Comparison of ENCODE assay signal across 16 cellular contexts in the genomic region with DNA sequence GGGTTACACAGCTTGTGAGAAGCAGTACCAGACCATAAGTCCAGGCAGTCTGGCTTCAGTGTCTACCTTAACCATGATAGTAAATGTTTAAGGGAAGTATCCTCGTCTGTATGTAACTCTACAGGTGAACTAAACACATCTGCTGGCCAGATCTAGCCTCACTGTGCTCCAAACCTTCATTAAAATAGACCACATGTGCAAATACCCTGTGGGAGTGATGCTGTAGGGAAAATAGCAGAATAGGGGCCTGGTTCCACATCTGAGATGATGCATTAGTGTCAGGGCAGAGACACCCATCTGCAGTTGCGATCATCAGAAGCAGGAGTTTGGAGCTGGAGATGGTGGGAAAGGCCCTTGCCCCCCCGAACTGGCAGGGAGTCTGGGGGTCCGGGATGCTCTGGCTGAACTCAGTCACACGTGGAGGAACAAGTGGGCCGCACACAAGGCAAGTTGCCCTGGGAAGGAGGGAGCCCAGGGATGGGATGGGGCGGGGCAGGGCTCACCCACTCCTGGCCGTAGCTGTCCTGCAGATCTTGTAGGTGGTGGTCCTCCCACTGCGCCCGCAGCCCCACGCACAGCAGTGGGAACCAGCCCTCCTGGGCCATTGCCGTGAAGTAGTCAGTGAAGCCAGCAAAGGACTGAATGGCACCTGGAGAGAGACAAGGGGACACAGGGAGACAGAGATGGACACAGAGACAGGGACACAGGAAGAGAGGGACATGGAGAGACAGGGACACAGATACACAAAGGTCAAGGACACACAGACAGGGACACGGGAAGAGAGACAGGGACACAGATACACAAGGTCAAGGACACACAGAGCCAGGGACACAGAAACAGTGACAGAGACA. TPM values are rescaled to one million over a fixed set of nuclear protein-coding genes. Genes with fewer than 3 reads are reported as not detected.
A peak's percentile ranks its signal among the peaks of the same experiment; 100 is the strongest.
DNase-seq lines count a peak whose midpoint lies in the region; FAIRE-seq and TF ChIP-seq lines count a peak whose summit lies in the region.
"Had no signal": no experiment of that assay in that cellular context is flagged by ENCODE, and none has a peak within 500 bp of the region (broad histone marks: within the 10 kb centered on the region; RNA-seq: fewer than 3 reads in every experiment).

No MANE protein-coding gene starts in this region.

- no peak overlapping the region for H3K27ac ChIP-seq in HEK293 (ENCODE audit: extremely low read depth, low read depth, low read length)
- H3K27ac ChIP-seq in H1 (ENCODE audit: low read depth, low read length): no peak overlapping the region
- H3K27ac ChIP-seq: C4-2B, SJSA1 had no signal

- no peak overlapping the region for H3K4me3 ChIP-seq in HEK293 (ENCODE audit: low read depth, low read length)
- no peak overlapping the region for H3K4me3 ChIP-seq in H1 (ENCODE audit: extremely low read depth in 1 of 4, insufficient read depth in 2 of 4, low read depth in 3 of 4, low read length in 4 of 4)
- H3K4me3 ChIP-seq: HAP-1, SJSA1 had no signal

- H2BK15ac ChIP-seq in H1 (ENCODE audit: low read length): 0 out of 2 replicates have a peak overlapping the region, but pooled peaks have one; percentile 72

- WGBS in H1 (ENCODE audit: extremely low coverage in 1 of 2, insufficient coverage in 1 of 2, insufficient read length in 1 of 2, insufficient replicate concordance in 2 of 2, low coverage in 1 of 2, low lambda C conversion rate in 2 of 2, missing lambda C conversion rate in 1 of 2), 2 experiments: 80% methylated on average over 13 of the region's 13 CpGs; no CpG with 5 or more reads in 1 of the 2 experiments

- no peak overlapping the region for H3K18ac ChIP-seq in H1 (ENCODE audit: extremely low read depth, low read length)

- H4K8ac ChIP-seq in H1 (ENCODE audit: extremely low read depth, insufficient read depth, low read length): 0 out of 2 replicates have a peak overlapping the region, but pooled peaks have one; percentile 1

- no peak overlapping the region for H3K23ac ChIP-seq in H1 (ENCODE audit: insufficient read length)

- no peak overlapping the region for H3K4me2 ChIP-seq in H1 (ENCODE audit: insufficient read depth in 1 of 2, low read depth in 2 of 2, low read length in 2 of 2)

- no peaks in the 10 kb centered on the region for H3K79me2 ChIP-seq in H1 (ENCODE audit: control insufficient read depth in 1 of 2, insufficient read depth in 2 of 2, low read length in 2 of 2)

- H2BK20ac ChIP-seq in H1 (ENCODE audit: low read length): no peak overlapping the region

- H3K4me1 ChIP-seq in HEK293 (ENCODE audit: control insufficient read depth, insufficient read depth, low read length): no peaks in the 10 kb centered on the region
- H3K4me1 ChIP-seq in H1 (replicated peaks in 1 of 4; ENCODE audit: control insufficient read depth in 3 of 4, insufficient read depth in 4 of 4, low read length in 3 of 4): no peaks in the 10 kb centered on the region; a peak in 1 of 7 replicates
- H3K4me1 ChIP-seq: HAP-1, SJSA1 had no signal

- POLR2A ChIA-PET in HEK293 (lab: Yijun Ruan, JAX) (interaction anchor here (1.2 kb wide), 1 partner anchor 91 kb away, joined by 4 read pairs; no protein-coding TSS in a partner anchor), H1 (lab: Charles Lee; ENCODE audit: partially characterized antibody) (interaction anchor here (0.8 to 1.6 kb wide), 5 partner anchors 10 to 70 kb away, joined by 3 to 5 read pairs (median 3); no protein-coding TSS in a partner anchor)

- no peak overlapping the region; the same call in 1 of the 2 replicates for H2AK5ac ChIP-seq in H1 (ENCODE audit: low read depth, low read length)

- H3K23me2 ChIP-seq in H1 (ENCODE audit: low read depth, low read length): peaks cover 1% of the 10 kb centered on the region; the same call in 1 of the 2 replicates

- no peak overlapping the region for H3K56ac ChIP-seq in H1 (replicated peaks; ENCODE audit: insufficient read length, low read depth, low read length)

- TF ChIP-seq CTCF in HEK293 (tag by site-specific recombination; IDR thresholded peaks at IDR 0.05) (no peak), H1 (IDR thresholded peaks at IDR 0.05; ENCODE audit: control extremely low read depth in 1 of 3, insufficient read depth in 1 of 3, low read depth in 1 of 3, low read length in 3 of 3) (no peak)

- no peak overlapping the region for H2AFZ ChIP-seq in H1 (ENCODE audit: low read length)

- no peak overlapping the region for H3K14ac ChIP-seq in H1 (ENCODE audit: insufficient read length)

- H2BK120ac ChIP-seq in H1 (replicated peaks; ENCODE audit: low read depth, low read length): no peak overlapping the region

- TF ChIP-seq EP300 in H1 (IDR thresholded peaks at IDR 0.05; ENCODE audit: borderline replicate concordance in 1 of 2, low read depth in 2 of 2, low read length in 2 of 2): no peak

- H3K4ac ChIP-seq in H1 (replicated peaks; ENCODE audit: insufficient read length, low read depth, low read length): no peak overlapping the region

- CTCF ChIA-PET in HEK293 (lab: Yijun Ruan, JAX) (interaction anchor here (0.7 to 1.6 kb wide), 3 partner anchors 39 to 90 kb away, joined by 3 to 9 read pairs (median 6); no protein-coding TSS in a partner anchor), H1 (lab: Charles Lee; ENCODE audit: partially characterized antibody) (interaction anchor here (0.6 to 1.7 kb wide), 7 partner anchors 18 to 140 kb away, joined by 3 to 9 read pairs (median 4); no protein-coding TSS in a partner anchor)

- H2BK5ac ChIP-seq in H1 (ENCODE audit: low read depth, low read length): peak overlapping the region; percentile 44

- H4K20me1 ChIP-seq in H1 (replicated peaks in 1 of 2; ENCODE audit: control insufficient read depth in 1 of 2, insufficient read depth in 2 of 2, low read length in 2 of 2): peaks cover 2 to 7% of the 10 kb centered on the region in 2 experiments

- peaks cover 0 to 6% (median 0%) of the 10 kb centered on the region in 4 experiments; a peak in 2 of 7 replicates for H3K27me3 ChIP-seq in H1 (replicated peaks in 1 of 4; ENCODE audit: control insufficient read depth in 3 of 4, extremely low read depth in 1 of 4, insufficient read depth in 3 of 4, low read length in 3 of 4)
- H3K27me3 ChIP-seq: SJSA1 had no signal

- DNase-seq in H1 (ENCODE audit: low read depth in 1 of 2, low spot score in 2 of 2) (no peak), NCI-H2107 treated with DMSO at 0.1 percent for 48 hours (lab: John Stamatoyannopoulos, UW; ENCODE audit: unreplicated experiment) (no peak), NCI-H526 (lab: John Stamatoyannopoulos, UW) (no peak)
- DNase-seq: DND-41, IMR-90, Kasumi-1, MM.1S, NCI-H1092 treated with DMSO at 0.1 percent for 48 hours, NCI-H2081 treated with DMSO at 0.1 percent for 48 hours, NCI-H510A treated with DMSO at 0.1 percent for 48 hours had no signal

- H3K9ac ChIP-seq in H1 (replicated peaks in 1 of 4; ENCODE audit: extremely low read depth in 1 of 4, low read depth in 3 of 4, low read length in 3 of 4): 0 out of 7 replicates have a peak overlapping the region, but pooled peaks of 1 of the 4 experiments have one; percentile 22

- H3K36me3 ChIP-seq in HEK293 (ENCODE audit: control insufficient read depth in 2 of 2, insufficient read depth in 1 of 2, low read length in 2 of 2): peaks cover 12 to 23% of the 10 kb centered on the region in 2 experiments; a peak in 2 of 3 replicates
- H3K36me3 ChIP-seq in H1 (ENCODE audit: control insufficient read depth in 2 of 4, insufficient read depth in 4 of 4, low read length in 3 of 4): peaks cover 0 to 3% (median 0%) of the 10 kb centered on the region in 4 experiments; a peak in 2 of 8 replicates

- no peak for TF ChIP-seq RAD21 in H1 (IDR thresholded peaks at IDR 0.05 in 1 of 2, conservative IDR thresholded peaks at IDR 0.05 in 1 of 2; ENCODE audit: low read depth in 2 of 2, low read length in 2 of 2)

- no peak overlapping the region for H4K5ac ChIP-seq in H1 (ENCODE audit: insufficient read length, low read depth, low read length)

- FAIRE-seq in H1 (lab: Jason Lieb, UNC): no peak
- FAIRE-seq: G401.6 had no signal

- H3K79me1 ChIP-seq in H1 (ENCODE audit: low read depth, low read length): no peaks in the 10 kb centered on the region

- H4K91ac ChIP-seq in H1 (replicated peaks; ENCODE audit: insufficient read length, low read length): no peak overlapping the region

- H2BK12ac ChIP-seq in H1 (ENCODE audit: low read depth, low read length): peak overlapping the region; percentile 90; the same call in 1 of the 2 replicates

- H3K9me3 ChIP-seq in HEK293 (ENCODE audit: control insufficient read depth, insufficient read depth, low read depth, low read length): no peaks in the 10 kb centered on the region
- no peaks in the 10 kb centered on the region for H3K9me3 ChIP-seq in H1 (ENCODE audit: insufficient read depth in 2 of 2, low read depth in 1 of 2, low read length in 1 of 2)
- H3K9me3 ChIP-seq: HAP-1, SJSA1 had no signal

- no peak for TF ChIP-seq POLR2A in H1 (IDR thresholded peaks at IDR 0.05; ENCODE audit: control extremely low read depth in 1 of 2, low read depth in 2 of 2, low read length in 2 of 2)

RNA-seq across cellular contexts. Expression of a gene that starts 7.3 kb away (rescaled TPM):
- total RNA-seq in H1 (2021; fragmentation: NEBNext Ultra II Directional; extraction: Animal tissue kit (Norgen Biotek cat#: 25700)): 157 and 159 TPM in 2 replicates
- 372 and 418 TPM in 2 replicates for polyA plus RNA-seq in H1 (2011; rRNA removed)
- 257 TPM for polyA plus RNA-seq in H1 (2011; cell fraction: cytosol; rRNA removed)
- 316 TPM for polyA plus RNA-seq in H1 (2011; cell fraction: nucleus; rRNA removed)
- 210 to 273 TPM (median 258 TPM) in 4 replicates for polyA plus RNA-seq in H1 (2012, experiment 1 of 2)
- polyA plus RNA-seq in H1 (2012, experiment 2 of 2): 369 TPM
- 172 TPM for polyA plus RNA-seq in H1 (2013, experiment 1 of 2)
- 215 TPM for polyA plus RNA-seq in H1 (2013, experiment 2 of 2)
- 274 and 284 TPM in 2 replicates for polyA minus RNA-seq in H1 (2011; rRNA and poly(A)+ RNA removed)
- polyA minus RNA-seq in H1 (2011; cell fraction: cytosol; rRNA and poly(A)+ RNA removed): 109 TPM
- polyA minus RNA-seq in H1 (2011; cell fraction: nucleus; rRNA and poly(A)+ RNA removed): 72.1 TPM

RNA-seq across cellular contexts. Expression of a gene that starts 10.7 kb away (rescaled TPM):
- 0.31 and 0.50 TPM in 2 replicates for total RNA-seq in H1 (2021; fragmentation: NEBNext Ultra II Directional; extraction: Animal tissue kit (Norgen Biotek cat#: 25700))
- 1.2 and 1.4 TPM in 2 replicates for polyA plus RNA-seq in H1 (2011; rRNA removed)
- 0.90 TPM for polyA plus RNA-seq in H1 (2011; cell fraction: cytosol; rRNA removed)
- polyA plus RNA-seq in H1 (2011; cell fraction: nucleus; rRNA removed): 1.8 TPM
- 0.52 to 0.69 TPM (median 0.65 TPM) in 4 replicates for polyA plus RNA-seq in H1 (2012, experiment 1 of 2)
- polyA plus RNA-seq in H1 (2012, experiment 2 of 2): 0.45 TPM
- 0.43 TPM for polyA plus RNA-seq in H1 (2013, experiment 1 of 2)
- 0.52 TPM for polyA plus RNA-seq in H1 (2013, experiment 2 of 2)
- polyA minus RNA-seq in H1 (2011; rRNA and poly(A)+ RNA removed): 0.06 and 0.71 TPM in 2 replicates
- polyA minus RNA-seq in H1 (2011; cell fraction: cytosol; rRNA and poly(A)+ RNA removed): not detected
- polyA minus RNA-seq in H1 (2011; cell fraction: nucleus; rRNA and poly(A)+ RNA removed): 0.90 TPM
- total RNA-seq: HT-29, IMR-90, SJSA1 had no signal
- polyA plus RNA-seq: IMR-90 had no signal

RNA-seq across cellular contexts. Expression of a gene that starts 19.5 kb away (rescaled TPM):
- total RNA-seq in H1 (2021; fragmentation: NEBNext Ultra II Directional; extraction: Animal tissue kit (Norgen Biotek cat#: 25700)): not detected in 2 replicates
- 0.26 and 0.47 TPM in 2 replicates for polyA plus RNA-seq in H1 (2011; rRNA removed)
- 0.44 TPM for polyA plus RNA-seq in H1 (2011; cell fraction: cytosol; rRNA removed)
- 0.44 TPM for polyA plus RNA-seq in H1 (2011; cell fraction: nucleus; rRNA removed)
- 0.12 to 0.39 TPM (median 0.20 TPM) in 3 of 4 replicates, not detected in the other for polyA plus RNA-seq in H1 (2012, experiment 1 of 2)
- polyA plus RNA-seq in H1 (2012, experiment 2 of 2): 0.14 TPM
- 0.06 TPM for polyA plus RNA-seq in H1 (2013, experiment 1 of 2)
- polyA plus RNA-seq in H1 (2013, experiment 2 of 2): not detected
- polyA minus RNA-seq in H1 (2011; rRNA and poly(A)+ RNA removed): 0.15 TPM in 1 of 2 replicates, not detected in the other
- not detected for polyA minus RNA-seq in H1 (2011; cell fraction: cytosol; rRNA and poly(A)+ RNA removed)
- polyA minus RNA-seq in H1 (2011; cell fraction: nucleus; rRNA and poly(A)+ RNA removed): not detected
- total RNA-seq: HT-29, IMR-90, SJSA1 had no signal
- polyA plus RNA-seq: IMR-90 had no signal

RNA-seq across cellular contexts. Expression of a gene that starts 24.6 kb away (rescaled TPM):
- not detected in 2 replicates for total RNA-seq in H1 (2021; fragmentation: NEBNext Ultra II Directional; extraction: Animal tissue kit (Norgen Biotek cat#: 25700))
- polyA plus RNA-seq in H1 (2011; rRNA removed): not detected in 2 replicates
- polyA plus RNA-seq in H1 (2011; cell fraction: cytosol; rRNA removed): not detected
- not detected for polyA plus RNA-seq in H1 (2011; cell fraction: nucleus; rRNA removed)
- polyA plus RNA-seq in H1 (2012, experiment 1 of 2): 0.28 TPM in 1 of 4 replicates, not detected in the others
- 0.16 TPM for polyA plus RNA-seq in H1 (2012, experiment 2 of 2)
- polyA plus RNA-seq in H1 (2013, experiment 1 of 2): not detected
- polyA plus RNA-seq in H1 (2013, experiment 2 of 2): not detected
- not detected in 2 replicates for polyA minus RNA-seq in H1 (2011; rRNA and poly(A)+ RNA removed)
- polyA minus RNA-seq in H1 (2011; cell fraction: cytosol; rRNA and poly(A)+ RNA removed): not detected
- polyA minus RNA-seq in H1 (2011; cell fraction: nucleus; rRNA and poly(A)+ RNA removed): not detected
- total RNA-seq: HT-29, SJSA1 had no signal

RNA-seq across cellular contexts. Expression of a gene that starts 33.2 kb away (rescaled TPM):
- not detected in 2 replicates for total RNA-seq in H1 (2021; fragmentation: NEBNext Ultra II Directional; extraction: Animal tissue kit (Norgen Biotek cat#: 25700))
- polyA plus RNA-seq in H1 (2011; rRNA removed): 0.25 TPM in 1 of 2 replicates, not detected in the other
- polyA plus RNA-seq in H1 (2011; cell fraction: cytosol; rRNA removed): not detected
- not detected for polyA plus RNA-seq in H1 (2011; cell fraction: nucleus; rRNA removed)
- not detected in 4 replicates for polyA plus RNA-seq in H1 (2012, experiment 1 of 2)
- not detected for polyA plus RNA-seq in H1 (2012, experiment 2 of 2)
- polyA plus RNA-seq in H1 (2013, experiment 1 of 2): not detected
- not detected for polyA plus RNA-seq in H1 (2013, experiment 2 of 2)
- not detected in 2 replicates for polyA minus RNA-seq in H1 (2011; rRNA and poly(A)+ RNA removed)
- not detected for polyA minus RNA-seq in H1 (2011; cell fraction: cytosol; rRNA and poly(A)+ RNA removed)
- polyA minus RNA-seq in H1 (2011; cell fraction: nucleus; rRNA and poly(A)+ RNA removed): not detected
- total RNA-seq: HT-29, IMR-90, SJSA1 had no signal
- polyA plus RNA-seq: IMR-90 had no signal
